16 cellular contexts compared by ENCODE assay signal in genomic region chr9:72193478-72193881, GRCh38. TPM values are rescaled to one million over a fixed set of nuclear protein-coding genes. Genes with fewer than 3 reads are reported as not detected.
A peak's percentile ranks its signal among the peaks of the same experiment; 100 is the strongest.
DNase-seq lines count a peak whose midpoint lies in the region; ATAC-seq, FAIRE-seq and TF ChIP-seq lines count a peak whose summit lies in the region.
"Had no signal": no experiment of that assay in that cellular context is flagged by ENCODE, and none has a peak within 500 bp of the region (broad histone marks: within the 10 kb centered on the region; RNA-seq: fewer than 3 reads in every experiment).

No MANE protein-coding gene starts in this region.

- no peaks in the 10 kb centered on the region for H3K27me3 Mint-ChIP-seq in WTC11 (ENCODE audit: low read depth)

- no peak for TF ChIP-seq POLR2A in GM12891 (IDR thresholded peaks at IDR 0.05; ENCODE audit: low read depth, low read length)

- WGBS in psoas muscle, 3 donors, result 62 to 74% (median 65%) methylated on average over 5 of the region's 5 CpGs

- no peak overlapping the region for H3K27ac Mint-ChIP-seq in WTC11
- H3K27ac Mint-ChIP-seq: CD8-positive, alpha-beta memory T cell; T-helper 1 cell treated with Interleukin-12 subunit alpha and Interleukin-12 subunit beta and Interleukin-4 antibody, amounts not matched to agents 30 μg/mL and 1 μg/mL, for 36 hours had no signal

- FAIRE-seq in GM12891 (lab: Jason Lieb, UNC), result no peak

- ATAC-seq in GM18861 (IDR thresholded peaks at IDR 0.05; ENCODE audit: unreplicated experiment), result peak; percentile 98
- ATAC-seq in GM21529 (IDR thresholded peaks at IDR 0.05; ENCODE audit: unreplicated experiment), result peak; percentile 84
- peak; percentile 97 for ATAC-seq in HG03097 (IDR thresholded peaks at IDR 0.05; ENCODE audit: low FRiP score, unreplicated experiment)
- ATAC-seq in WTC11, result peak; percentile 78
- no peak for ATAC-seq in psoas muscle

- no peaks in the 10 kb centered on the region for H3K9me3 ChIP-seq in psoas muscle
- H3K9me3 ChIP-seq: ovary, vagina had no signal

- DNase-seq in WTC11 (ENCODE audit: low spot score) (peak; percentile 17), T-helper 9 cell (no peak), GM12891 (ENCODE audit: insufficient read length, low spot score) (no peak), DMS153 (lab: John Stamatoyannopoulos, UW) (no peak), psoas muscle (no peak)
- DNase-seq: activated T-cell treated with anti-CD3 and anti-CD28 coated beads for 4 hours; brain microvascular endothelial cell; CD8-positive, alpha-beta memory T cell; kidney glomerular epithelial cell; NCI-H526 treated with DMSO at 0.1 percent for 48 hours; ovary had no signal

- no peak overlapping the region for H3K4me3 ChIP-seq in psoas muscle
- H3K4me3 ChIP-seq: ovary, vagina had no signal

- TF ChIP-seq CTCF in WTC11 (IDR thresholded peaks at IDR 0.05) (no peak), psoas muscle (IDR thresholded peaks at IDR 0.05) (no peak)

- CTCF ChIA-PET in WTC11 (lab: Charles Lee), result interaction anchor here (0.6 to 2.6 kb wide), 4 partner anchors 9 to 154 kb away, joined by 3 to 11 read pairs (median 4); partner anchors contain the start of gene GDA

- peaks cover 3% of the 10 kb centered on the region for H3K4me1 Mint-ChIP-seq in WTC11
- H3K4me1 Mint-ChIP-seq: CD8-positive, alpha-beta memory T cell had no signal

- H3K9me3 Mint-ChIP-seq in WTC11, result no peaks in the 10 kb centered on the region; the same call in 1 of the 2 replicates
- H3K9me3 Mint-ChIP-seq: T-helper 1 cell treated with Interleukin-12 subunit alpha and Interleukin-12 subunit beta and Interleukin-4 antibody, amounts not matched to agents 30 μg/mL and 1 μg/mL, for 36 hours had no signal

- no peaks in the 10 kb centered on the region for H3K4me1 ChIP-seq in psoas muscle
- H3K4me1 ChIP-seq: vagina had no signal

- intact Hi-C loops in psoas muscle (cut with DNase I), result no loop called here

- H3K4me3 Mint-ChIP-seq in WTC11, result no peak overlapping the region
- H3K4me3 Mint-ChIP-seq: CD8-positive, alpha-beta memory T cell; T-helper 1 cell treated with Interleukin-12 subunit alpha and Interleukin-12 subunit beta and Interleukin-4 antibody, amounts not matched to agents 30 μg/mL and 1 μg/mL, for 36 hours had no signal

- H3K36me3 ChIP-seq in psoas muscle (ENCODE audit: insufficient read depth in 1 of 2, low read depth in 1 of 2), result no peaks in the 10 kb centered on the region
- H3K36me3 ChIP-seq: brain microvascular endothelial cell, ovary, vagina had no signal

- H3K27me3 ChIP-seq in psoas muscle (ENCODE audit: insufficient read depth in 3 of 3, low read length in 2 of 3), result no peaks in the 10 kb centered on the region
- H3K27me3 ChIP-seq: brain microvascular endothelial cell, ovary, vagina had no signal

- POLR2A ChIA-PET in WTC11 (lab: Charles Lee), result no interaction called here

- H3K36me3 Mint-ChIP-seq in WTC11, result no peaks in the 10 kb centered on the region
- H3K36me3 Mint-ChIP-seq: CD8-positive, alpha-beta memory T cell had no signal

- no peak overlapping the region for H3K27ac ChIP-seq in psoas muscle
- H3K27ac ChIP-seq: brain microvascular endothelial cell, ovary, vagina had no signal

TF ChIP-seq in WTC11, 78 proteins besides CTCF, POLR2A, EP300 and RAD21 (continues in another document):
- TF ChIP-seq, protein P1, sequence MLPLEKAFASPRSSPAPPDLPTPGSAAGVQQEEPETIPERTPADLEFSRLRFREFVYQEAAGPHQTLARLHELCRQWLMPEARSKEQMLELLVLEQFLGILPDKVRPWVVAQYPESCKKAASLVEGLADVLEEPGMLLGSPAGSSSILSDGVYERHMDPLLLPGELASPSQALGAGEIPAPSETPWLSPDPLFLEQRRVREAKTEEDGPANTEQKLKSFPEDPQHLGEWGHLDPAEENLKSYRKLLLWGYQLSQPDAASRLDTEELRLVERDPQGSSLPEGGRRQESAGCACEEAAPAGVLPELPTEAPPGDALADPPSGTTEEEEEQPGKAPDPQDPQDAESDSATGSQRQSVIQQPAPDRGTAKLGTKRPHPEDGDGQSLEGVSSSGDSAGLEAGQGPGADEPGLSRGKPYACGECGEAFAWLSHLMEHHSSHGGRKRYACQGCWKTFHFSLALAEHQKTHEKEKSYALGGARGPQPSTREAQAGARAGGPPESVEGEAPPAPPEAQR (CRISPR knock-in tag; IDR thresholded peaks at IDR 0.05), result no peak
- TF ChIP-seq OVOL2 (CRISPR knock-in tag; IDR thresholded peaks at IDR 0.05; ENCODE audit: borderline replicate concordance), result no peak
- no peak for TF ChIP-seq ZNF416 (CRISPR knock-in tag; IDR thresholded peaks at IDR 0.05)
- no peak for TF ChIP-seq RORB (CRISPR knock-in tag; IDR thresholded peaks at IDR 0.05)
- no peak for TF ChIP-seq ZMAT4 (CRISPR knock-in tag; IDR thresholded peaks at IDR 0.05)
- no peak for TF ChIP-seq NFE2L1 (CRISPR knock-in tag; IDR thresholded peaks at IDR 0.05)
- no peak for TF ChIP-seq IRF2 (CRISPR knock-in tag; IDR thresholded peaks at IDR 0.05; ENCODE audit: borderline replicate concordance, low read depth)
- no peak for TF ChIP-seq FOXP4 (CRISPR knock-in tag; IDR thresholded peaks at IDR 0.05)

TF ChIP-seq in GM12891, 5 proteins besides CTCF, POLR2A, EP300 and RAD21:
- no peak for TF ChIP-seq PAX5 (IDR thresholded peaks at IDR 0.05; ENCODE audit: insufficient read depth, low read length, severe bottlenecking)
- TF ChIP-seq POU2F2 (IDR thresholded peaks at IDR 0.05; ENCODE audit: low read depth, low read length), result no peak
- no peak for TF ChIP-seq TAF1 (IDR thresholded peaks at IDR 0.05; ENCODE audit: low read depth, low read length)
- TF ChIP-seq SPI1 (IDR thresholded peaks at IDR 0.05; ENCODE audit: low read depth, low read length), result no peak
- no peak for TF ChIP-seq POLR2AphosphoS5 (IDR thresholded peaks at IDR 0.05; ENCODE audit: low read depth, low read length)
TF ChIP-seq in GM12891: peak in this region for 0.

RNA-seq across cellular contexts. Expression of gene GDA, which starts 44.2 kb away (rescaled TPM):
- total RNA-seq in WTC11 (2021), result 0.25 to 0.68 TPM (median 0.39 TPM) in 3 replicates
- polyA plus RNA-seq in GM12891 (2012; ENCODE audit: low read depth, missing spikeins), result 0.04 TPM
- total RNA-seq in psoas muscle, result under 1 TPM; 0.09 to 0.52 (median 0.35) TPM
- under 1 TPM; 0.07 to 0.16 (median 0.09) TPM for polyA plus RNA-seq in psoas muscle
- total RNA-seq: CD8-positive, alpha-beta memory T cell; vagina had no signal
- polyA plus RNA-seq: CD8-positive, alpha-beta memory T cell had no signal

Comparison
In these comparisons a context has a peak if more than half of its experiments do, and no peak if none do; other contexts are left out.
1. ATAC-seq: peak in GM18861 (single experiment), GM21529 (single experiment), HG03097 (single experiment) and WTC11 (single experiment); none in psoas muscle (0 of 4).